ENCODE assay signal across 33 cellular contexts in genomic region chr1:14100444-14100843, GRCh38.
DNase-seq lines count a peak whose midpoint lies in the region; ATAC-seq and TF ChIP-seq lines count a peak whose summit lies in the region.
"Had no signal": no experiment of that assay in that cellular context is flagged by ENCODE, and none has a peak within 500 bp of the region (broad histone marks: within the 10 kb centered on the region; RNA-seq: fewer than 3 reads in every experiment).

No MANE protein-coding gene starts in this region.

- H3K9me3 ChIP-seq in H9 (ENCODE audit: control insufficient read depth, low read depth, low read length) = no peaks in the 10 kb centered on the region
- no peaks in the 10 kb centered on the region for H3K9me3 ChIP-seq in esophagus muscularis mucosa
- H3K9me3 ChIP-seq: A549; BE2C; BLaER1; BLaER1 treated with 17β-estradiol and CSF1 and Interleukin-3, amounts not matched to agents 10 nM and 100 nM; Caco-2 had no signal

- no peaks in the 10 kb centered on the region for H3K23me2 ChIP-seq in H9 (ENCODE audit: insufficient read length, low read depth, low read length, poor library complexity, severe bottlenecking)

- H3K4me1 Mint-ChIP-seq in H9 = peaks cover 23 to 29% of the 10 kb centered on the region in 2 experiments
- H3K4me1 Mint-ChIP-seq: B cell; CD14-positive monocyte; CD4-positive, alpha-beta memory T cell; CD4-positive, CD25-positive, alpha-beta regulatory T cell; CD8-positive, alpha-beta memory T cell had no signal

- H3K36me3 Mint-ChIP-seq in H9 (ENCODE audit: insufficient read depth in 1 of 3, low read depth in 3 of 3) = no peaks in the 10 kb centered on the region
- H3K36me3 Mint-ChIP-seq: CD14-positive monocyte; CD4-positive, alpha-beta memory T cell; CD4-positive, CD25-positive, alpha-beta regulatory T cell; CD8-positive, alpha-beta memory T cell; CD8-positive, alpha-beta T cell had no signal

- no peak overlapping the region for H2BK15ac ChIP-seq in H9 (ENCODE audit: low read depth, low read length)

- H3K27ac Mint-ChIP-seq in H9 = no peak overlapping the region
- H3K27ac Mint-ChIP-seq: B cell; CD14-positive monocyte; CD4-positive, alpha-beta memory T cell; CD4-positive, alpha-beta T cell; CD4-positive, CD25-positive, alpha-beta regulatory T cell; CD8-positive, alpha-beta memory T cell; CD8-positive, alpha-beta T cell had no signal

- H3K27me3 ChIP-seq in H9 (ENCODE audit: insufficient read depth, low read length) = no peaks in the 10 kb centered on the region
- H3K27me3 ChIP-seq in esophagus muscularis mucosa = peaks cover 0 to 6% (median 0%) of the 10 kb centered on the region in 4 donors
- H3K27me3 ChIP-seq: BE2C; BLaER1; BLaER1 treated with 17β-estradiol and CSF1 and Interleukin-3, amounts not matched to agents 10 nM and 100 nM had no signal

- no peak for TF ChIP-seq EP300 in esophagus muscularis mucosa (IDR thresholded peaks at IDR 0.05)

- no CpG with 5 or more reads among the region's 1 CpG for WGBS in H9 (ENCODE audit: extremely low coverage, insufficient read length, low lambda C conversion rate)
- WGBS in esophagus muscularis mucosa = no CpG with 5 or more reads among the region's 1 CpG

- H2BK5ac ChIP-seq in H9 (ENCODE audit: insufficient read length, low read length) = no peak overlapping the region

- H4K20me1 ChIP-seq in H9 (ENCODE audit: control insufficient read depth, insufficient read depth, insufficient read length) = no peaks in the 10 kb centered on the region
- H4K20me1 ChIP-seq: BLaER1; BLaER1 treated with 17β-estradiol and CSF1 and Interleukin-3, amounts not matched to agents 10 nM and 100 nM had no signal

- H4K8ac ChIP-seq in H9 (replicated peaks; ENCODE audit: insufficient read length, low read depth, low read length) = no peak overlapping the region

- no peak overlapping the region for H3K23ac ChIP-seq in H9 (ENCODE audit: insufficient read length, low read depth, low read length)

- no peaks in the 10 kb centered on the region; a peak in 1 of 5 replicates for H3K9me3 Mint-ChIP-seq in H9
- H3K9me3 Mint-ChIP-seq: CD4-positive, alpha-beta T cell; CD8-positive, alpha-beta T cell had no signal

- TF ChIP-seq CTCF in H9 (conservative IDR thresholded peaks at IDR 0.05) = no peak
- TF ChIP-seq CTCF in esophagus muscularis mucosa (IDR thresholded peaks at IDR 0.05) = no peak

- H3K79me2 ChIP-seq in H9 (ENCODE audit: insufficient read depth, low read length) = no peaks in the 10 kb centered on the region

- H3K56ac ChIP-seq in H9 (ENCODE audit: insufficient read length, low read depth, low read length) = no peak overlapping the region

- no peak overlapping the region for H3K14ac ChIP-seq in H9 (ENCODE audit: insufficient read depth, low read length)

- no peak overlapping the region for H2AFZ ChIP-seq in H9 (ENCODE audit: low read length)

- H3K18ac ChIP-seq in H9 (ENCODE audit: insufficient read length, low read depth, low read length) = no peak overlapping the region

- no peak overlapping the region for H3K4me3 ChIP-seq in esophagus muscularis mucosa
- H3K4me3 ChIP-seq: A549; BLaER1; BLaER1 treated with 17β-estradiol and CSF1 and Interleukin-3, amounts not matched to agents 10 nM and 100 nM had no signal

- H3K4me3 Mint-ChIP-seq in H9 = no peak overlapping the region
- H3K4me3 Mint-ChIP-seq: B cell; CD14-positive monocyte; CD4-positive, alpha-beta memory T cell; CD4-positive, alpha-beta T cell; CD4-positive, CD25-positive, alpha-beta regulatory T cell; CD8-positive, alpha-beta memory T cell; CD8-positive, alpha-beta T cell had no signal

- no peak overlapping the region for H2BK120ac ChIP-seq in H9 (ENCODE audit: low read depth, low read length, poor library complexity, severe bottlenecking)

- H4K91ac ChIP-seq in H9 (ENCODE audit: insufficient read length, low read depth, low read length) = no peak overlapping the region

- H4K5ac ChIP-seq in H9 (ENCODE audit: insufficient read length, low read depth, low read length) = no peak overlapping the region

- H3K9ac ChIP-seq in H9 (ENCODE audit: extremely low read depth, insufficient read length, low read length) = no peak overlapping the region
- H3K9ac ChIP-seq: BLaER1; BLaER1 treated with 17β-estradiol and CSF1 and Interleukin-3, amounts not matched to agents 10 nM and 100 nM had no signal

- H3K4me2 ChIP-seq in H9 (ENCODE audit: insufficient read depth, insufficient read length, low read length) = no peak overlapping the region
- H3K4me2 ChIP-seq: A549; BLaER1; BLaER1 treated with 17β-estradiol and CSF1 and Interleukin-3, amounts not matched to agents 10 nM and 100 nM had no signal

- intact Hi-C loops in esophagus muscularis mucosa (cut with DNase I) = loop anchor here (10.0 kb wide), 2 partner anchors 134 to 944 kb away; no protein-coding TSS in a partner anchor

- H3K27ac ChIP-seq in H9 (ENCODE audit: insufficient read length, low read depth, low read length) (no peak overlapping the region), esophagus muscularis mucosa (replicated peaks in 1 of 4) (no peak overlapping the region)
- H3K27ac ChIP-seq: 22Rv1; A549; BLaER1; BLaER1 treated with 17β-estradiol and CSF1 and Interleukin-3, amounts not matched to agents 10 nM and 100 nM; C4-2B had no signal

- H3K79me1 ChIP-seq in H9 (ENCODE audit: insufficient read depth, low read depth, low read length, poor library complexity, severe bottlenecking) = no peaks in the 10 kb centered on the region

- DNase-seq in H9 (peak; percentile 5), ecto neural progenitor cell (ENCODE audit: low spot score) (peak; percentile 20), esophagus muscularis mucosa (ENCODE audit: extremely low spot score) (peak; percentile 80), activated gamma-delta T cell treated with Interleukin-2 at 50 U/mL for 16 hours (no peak), NCI-H1092 treated with DMSO at 0.1 percent for 48 hours (lab: John Stamatoyannopoulos, UW) (no peak)
- DNase-seq: 8988T; ACHN; AML-193; BE2C; C1 segment of cervical spinal cord; Caco-2; Calu3; CD4-positive, alpha-beta memory T cell; CD4-positive, alpha-beta T cell; CD4-positive, CD25-positive, alpha-beta regulatory T cell; CD8-positive, alpha-beta memory T cell; CD8-positive, alpha-beta T cell; COR-L47; DMS 273 treated with DMSO at 0.1 percent for 48 hours; DMS153; DMS53; DMS79; DMS79 treated with DMSO at 0.1 percent for 48 hours; DND-41; EL had no signal

- no peak overlapping the region for H2BK20ac ChIP-seq in H9 (ENCODE audit: low read depth, low read length, poor library complexity, severe bottlenecking)

- no peaks in the 10 kb centered on the region for H3K36me3 ChIP-seq in esophagus muscularis mucosa
- H3K36me3 ChIP-seq: BE2C; BLaER1; BLaER1 treated with 17β-estradiol and CSF1 and Interleukin-3, amounts not matched to agents 10 nM and 100 nM had no signal

- no peak overlapping the region for H2BK12ac ChIP-seq in H9 (ENCODE audit: insufficient read length, low read depth, low read length)

- no peak for TF ChIP-seq POLR2A in esophagus muscularis mucosa (IDR thresholded peaks at IDR 0.05; ENCODE audit: low read depth)

- H2AK5ac ChIP-seq in H9 (ENCODE audit: insufficient read length, low read length) = no peak overlapping the region

- no peak overlapping the region for H3T11ph ChIP-seq in H9 (ENCODE audit: low read length)

- H3K4me1 ChIP-seq in H9 (ENCODE audit: insufficient read depth, low read length) (no peaks in the 10 kb centered on the region), esophagus muscularis mucosa (no peaks in the 10 kb centered on the region)
- H3K4me1 ChIP-seq: A549, BE2C, BLaER1, Caco-2 had no signal

- no peak overlapping the region for H3K4ac ChIP-seq in H9 (ENCODE audit: low read depth, low read length)

- no peak for ATAC-seq in HG03354 (IDR thresholded peaks at IDR 0.05; ENCODE audit: poor library complexity, severe bottlenecking, unreplicated experiment)
- ATAC-seq: A549; CD8-positive, alpha-beta T cell had no signal

- peaks cover 11% of the 10 kb centered on the region for H3K27me3 Mint-ChIP-seq in H9 (ENCODE audit: low read depth)

Comparison
In these comparisons a context has a peak if more than half of its experiments do, and no peak if none do; other contexts are left out.
1. DNase-seq: peak in H9 (single experiment), ecto neural progenitor cell (single experiment) and esophagus muscularis mucosa (single experiment); none in activated gamma-delta T cell treated with Interleukin-2 at 50 U/mL for 16 hours (single experiment) and NCI-H1092 treated with DMSO at 0.1 percent for 48 hours (single experiment).